In genomic region chr9:109319072-109319630, GRCh38 we compare ENCODE assay signal across 10 cellular contexts. TPM values are rescaled to one million over a fixed set of nuclear protein-coding genes. Genes with fewer than 3 reads are reported as not detected.
DNase-seq lines count a peak whose midpoint lies in the region; ATAC-seq, FAIRE-seq and TF ChIP-seq lines count a peak whose summit lies in the region.
"Had no signal": no experiment of that assay in that cellular context is flagged by ENCODE, and none has a peak within 500 bp of the region (broad histone marks: within the 10 kb centered on the region; RNA-seq: fewer than 3 reads in every experiment).

No MANE protein-coding gene starts in this region.

- peak overlapping the region; percentile 51 for H3K4me3 Mint-ChIP-seq in activated CD4-positive, alpha-beta memory T cell treated with anti-CD3 and anti-CD28 coated beads for 36 hours

- H3K9me3 ChIP-seq in left ventricle myocardium inferior (replicated peaks) (no peaks in the 10 kb centered on the region), gastrocnemius medialis (no peaks in the 10 kb centered on the region)

- H3K4me3 ChIP-seq in left ventricle myocardium inferior = peak overlapping the region; percentile 70
- H3K4me3 ChIP-seq in gastrocnemius medialis = peak overlapping the region; percentile 17 to 56 (median 30)

- CTCF ChIA-PET in activated CD4-positive, alpha-beta memory T cell treated with anti-CD3 and anti-CD28 coated beads for 36 hours (lab: Charles Lee) = no interaction called here
- CTCF ChIA-PET in HEK293T (lab: Yijun Ruan, JAX) = interaction anchor here (0.6 to 0.9 kb wide), 2 partner anchors 13 to 135 kb away, joined by 5 to 6 read pairs; no protein-coding TSS in a partner anchor

- ATAC-seq in gastrocnemius medialis = no peak

- no peak for TF ChIP-seq POLR2A in gastrocnemius medialis (IDR thresholded peaks at IDR 0.05)
- no peak for TF ChIP-seq POLR2A in GM12891 (IDR thresholded peaks at IDR 0.05; ENCODE audit: low read depth, low read length)

- POLR2A ChIA-PET in activated CD4-positive, alpha-beta memory T cell treated with anti-CD3 and anti-CD28 coated beads for 36 hours (lab: Charles Lee) = no interaction called here
- POLR2A ChIA-PET in HEK293T (lab: Yijun Ruan, JAX) = interaction anchor here (1.1 kb wide), 1 partner anchor 201 kb away, joined by 3 read pairs; no protein-coding TSS in a partner anchor

- DNase-seq in NCI-H2081 (lab: John Stamatoyannopoulos, UW) (peak; percentile 10 to 45), NCI-H2081 treated with DMSO at 0.1 percent for 48 hours (lab: John Stamatoyannopoulos, UW) (no peak), left ventricle myocardium inferior (no peak), gastrocnemius medialis (no peak), NCI-H2196 (lab: John Stamatoyannopoulos, UW; ENCODE audit: unreplicated experiment) (no peak), GM12891 (ENCODE audit: insufficient read length, low spot score) (no peak), HEK293T (ENCODE audit: extremely low spot score) (no peak)
- peak; percentile 11 for DNase-seq in activated CD4-positive, alpha-beta memory T cell treated with anti-CD3 and anti-CD28 coated beads for 36 hours

- peaks cover 47% of the 10 kb centered on the region for H3K4me1 ChIP-seq in left ventricle myocardium inferior
- H3K4me1 ChIP-seq in gastrocnemius medialis = peaks cover 15 to 21% of the 10 kb centered on the region in 2 donors

- peaks cover 58% of the 10 kb centered on the region for H3K27me3 Mint-ChIP-seq in activated CD4-positive, alpha-beta memory T cell treated with anti-CD3 and anti-CD28 coated beads for 36 hours

- TF ChIP-seq CTCF in left ventricle myocardium inferior (IDR thresholded peaks at IDR 0.05; ENCODE audit: borderline replicate concordance) = no peak
- TF ChIP-seq CTCF in gastrocnemius medialis (IDR thresholded peaks at IDR 0.05 in 4 of 5, conservative IDR thresholded peaks at IDR 0.05 in 1 of 5) = no peak

- H3K27ac ChIP-seq in left ventricle myocardium inferior (replicated peaks) (peak overlapping the region; percentile 70), gastrocnemius medialis (peak overlapping the region in 2 of 4 donors; percentile 27 to 58)

- peaks cover 8% of the 10 kb centered on the region for H3K4me1 Mint-ChIP-seq in activated CD4-positive, alpha-beta memory T cell treated with anti-CD3 and anti-CD28 coated beads for 36 hours (ENCODE audit: low read depth)

- intact Hi-C loops in activated CD4-positive, alpha-beta memory T cell treated with anti-CD3 and anti-CD28 coated beads for 36 hours (cut with micrococcal nuclease) = no loop called here
- intact Hi-C loops in left ventricle myocardium inferior (cut with micrococcal nuclease) (no loop called here), gastrocnemius medialis (cut with DNase I; ENCODE audit: low total_unique reads) (loop anchor here (10.0 kb wide), 1 partner anchor 224 kb away; no protein-coding TSS in a partner anchor)

- H3K36me3 ChIP-seq in left ventricle myocardium inferior (no peaks in the 10 kb centered on the region), gastrocnemius medialis (no peaks in the 10 kb centered on the region)

- H3K36me3 Mint-ChIP-seq in activated CD4-positive, alpha-beta memory T cell treated with anti-CD3 and anti-CD28 coated beads for 36 hours = no peaks in the 10 kb centered on the region

- in situ Hi-C loops in gastrocnemius medialis (cut with MboI; ENCODE audit: low sequenced_read_pairs in 4 of 4) = loop anchor here in 3 of 4 donors (5.0 to 10.0 kb wide), 2 partner anchors 72 to 214 kb away; no protein-coding TSS in a partner anchor

- H3K9me3 Mint-ChIP-seq in activated CD4-positive, alpha-beta memory T cell treated with anti-CD3 and anti-CD28 coated beads for 36 hours = no peaks in the 10 kb centered on the region

- H3K27ac Mint-ChIP-seq in activated CD4-positive, alpha-beta memory T cell treated with anti-CD3 and anti-CD28 coated beads for 36 hours = no peak overlapping the region

- no peak for FAIRE-seq in GM12891 (lab: Jason Lieb, UNC)
- FAIRE-seq: A204.1 had no signal

- H3K27me3 ChIP-seq in left ventricle myocardium inferior (ENCODE audit: low read depth) (peaks cover 80% of the 10 kb centered on the region), gastrocnemius medialis (peaks cover 4 to 7% (median 4%) of the 10 kb centered on the region in 3 donors)

TF ChIP-seq in GM12891, 5 proteins besides CTCF, POLR2A, EP300 and RAD21:
- TF ChIP-seq SPI1 (IDR thresholded peaks at IDR 0.05; ENCODE audit: low read depth, low read length) = no peak
- TF ChIP-seq PAX5 (IDR thresholded peaks at IDR 0.05; ENCODE audit: insufficient read depth, low read length, severe bottlenecking) = no peak

TF ChIP-seq in HEK293T, 16 proteins besides CTCF, POLR2A, EP300 and RAD21:
- no peak for TF ChIP-seq L3MBTL2 (conservative IDR thresholded peaks at IDR 0.05)
- no peak for TF ChIP-seq FOXK2 (IDR thresholded peaks at IDR 0.05)
- TF ChIP-seq FOXM1 (IDR thresholded peaks at IDR 0.05; ENCODE audit: borderline replicate concordance) = no peak
- no peak for TF ChIP-seq ZNF384 (IDR thresholded peaks at IDR 0.05)
- no peak for TF ChIP-seq PKNOX1 (IDR thresholded peaks at IDR 0.05)
- no peak for TF ChIP-seq CTBP1 (IDR thresholded peaks at IDR 0.05; ENCODE audit: borderline replicate concordance)
- no peak for TF ChIP-seq SUZ12 (IDR thresholded peaks at IDR 0.05)
- TF ChIP-seq SP1 (IDR thresholded peaks at IDR 0.05) = no peak
- no peak for TF ChIP-seq ELF4 (IDR thresholded peaks at IDR 0.05)
- no peak for TF ChIP-seq ARNT (IDR thresholded peaks at IDR 0.05)
- no peak for TF ChIP-seq FOXA1 (IDR thresholded peaks at IDR 0.05)
- no peak for TF ChIP-seq HDGF (IDR thresholded peaks at IDR 0.05; ENCODE audit: borderline replicate concordance)
- no peak for TF ChIP-seq LEF1 (IDR thresholded peaks at IDR 0.05; ENCODE audit: borderline replicate concordance)
- no peak for TF ChIP-seq BHLHE40 (IDR thresholded peaks at IDR 0.05; ENCODE audit: borderline replicate concordance)
- TF ChIP-seq NFRKB (IDR thresholded peaks at IDR 0.05) = no peak
- no peak for TF ChIP-seq TARDBP (IDR thresholded peaks at IDR 0.05)

RNA-seq across cellular contexts. Expression of gene EPB41L4B, which starts 1.7 kb away (rescaled TPM):
- total RNA-seq in activated CD4-positive, alpha-beta memory T cell treated with anti-CD3 and anti-CD28 coated beads for 36 hours = under 1 TPM; 0.17 to 0.21 TPM
- total RNA-seq in left ventricle myocardium inferior (13.9 TPM), gastrocnemius medialis (1 to 10 TPM; 3.8 to 6.9 (median 6.1) TPM)
- 1.2 TPM for polyA plus RNA-seq in GM12891 (2012; ENCODE audit: low read depth, missing spikeins)
- total RNA-seq: mononuclear cell had no signal

Comparison
In these comparisons a context has a peak if more than half of its experiments do, and no peak if none do; other contexts are left out.
1. DNase-seq: peak in NCI-H2081 (2 of 2) and activated CD4-positive, alpha-beta memory T cell treated with anti-CD3 and anti-CD28 coated beads for 36 hours (single experiment); none in NCI-H2081 treated with DMSO at 0.1 percent for 48 hours (single experiment), left ventricle myocardium inferior (single experiment), gastrocnemius medialis (0 of 2), NCI-H2196 (single experiment), GM12891 (single experiment) and HEK293T (single experiment).